Comparison of ENCODE assay signal across 1 cellular context in genomic region chr2:38748391-38748790, GRCh38.
TF ChIP-seq lines count a peak whose summit lies in the region.

No MANE protein-coding gene starts in this region.

TF ChIP-seq in GM23338, 12 proteins besides CTCF, POLR2A, EP300 and RAD21:
- TF ChIP-seq REST (IDR thresholded peaks at IDR 0.05; ENCODE audit: unreplicated experiment) (no peak), ZNF462 (CRISPR knock-in tag; IDR thresholded peaks at IDR 0.05) (no peak), CREB1 (CRISPR knock-in tag; IDR thresholded peaks at IDR 0.05; ENCODE audit: low read depth) (no peak), NANOG (IDR thresholded peaks at IDR 0.05; ENCODE audit: borderline replicate concordance) (no peak), EZH2 (IDR thresholded peaks at IDR 0.05; ENCODE audit: low read depth, unreplicated experiment) (no peak)
